ENCODE assay signal across 12 cellular contexts in genomic region chr19:18939163-18939562, GRCh38. TPM values are rescaled to one million over a fixed set of nuclear protein-coding genes. Genes with fewer than 3 reads are reported as not detected.
DNase-seq lines count a peak whose midpoint lies in the region; ATAC-seq, FAIRE-seq and TF ChIP-seq lines count a peak whose summit lies in the region.
"Had no signal": no experiment of that assay in that cellular context is flagged by ENCODE, and none has a peak within 500 bp of the region (broad histone marks: within the 10 kb centered on the region; RNA-seq: fewer than 3 reads in every experiment).

No MANE protein-coding gene starts in this region.

- ATAC-seq in naive thymus-derived CD8-positive, alpha-beta T cell, result no peak
- ATAC-seq in GM18858 (IDR thresholded peaks at IDR 0.05; ENCODE audit: unreplicated experiment), result no peak

- H3K4me3 Mint-ChIP-seq in chondrocyte (ENCODE audit: unreplicated experiment), result peak overlapping the region; percentile 89
- peak overlapping the region in 9 of 10 donors; percentile 9 to 79 (median 64) for H3K4me3 Mint-ChIP-seq in naive thymus-derived CD8-positive, alpha-beta T cell

- POLR2A ChIA-PET in AG04450 (lab: Yijun Ruan, JAX), result interaction anchor here (0.6 to 1.4 kb wide), 3 partner anchors 11 to 93 kb away, joined by 3 to 4 read pairs (median 3); no protein-coding TSS in a partner anchor
- POLR2A ChIA-PET in naive thymus-derived CD8-positive, alpha-beta T cell (lab: Charles Lee), result interaction anchor here (1.4 kb wide), 1 partner anchor 18 kb away, joined by 3 read pairs; no protein-coding TSS in a partner anchor

- H3K36me3 ChIP-seq in HUES48 (ENCODE audit: control insufficient read depth, insufficient read depth, low read length), result peaks cover 9% of the 10 kb centered on the region

- H3K27ac ChIP-seq in AG04450 (ENCODE audit: low read depth, low read length) (no peak overlapping the region), HUES48 (ENCODE audit: low read depth, low read length) (no peak overlapping the region), coronary artery (no peak overlapping the region)
- H3K27ac ChIP-seq: cardiac muscle cell had no signal

- no peak for FAIRE-seq in urothelium cell line (lab: Jason Lieb, UNC)
- FAIRE-seq: frontal cortex had no signal

- CTCF ChIA-PET in AG04450 (lab: Charles Lee), result interaction anchor here (0.6 to 2.0 kb wide), 2 partner anchors 48 to 95 kb away, joined by 3 to 6 read pairs; no protein-coding TSS in a partner anchor

- H3K4me3 ChIP-seq in AG04450 (ENCODE audit: low read depth, low read length) (peak overlapping the region; percentile 90), HUES48 (ENCODE audit: low read depth, low read length) (0 out of 2 replicates have a peak overlapping the region, but pooled peaks have one; percentile 82), coronary artery (no peak overlapping the region)

- H3K27me3 ChIP-seq in AG04450 (ENCODE audit: control insufficient read depth, insufficient read depth, low read length) (no peaks in the 10 kb centered on the region), HUES48 (ENCODE audit: control insufficient read depth, insufficient read depth, low read length) (no peaks in the 10 kb centered on the region; the same call in 1 of the 2 replicates)
- H3K27me3 ChIP-seq: cardiac muscle cell had no signal

- H3K27ac Mint-ChIP-seq in chondrocyte (ENCODE audit: unreplicated experiment), result no peak overlapping the region
- H3K27ac Mint-ChIP-seq in naive thymus-derived CD8-positive, alpha-beta T cell, result no peak overlapping the region

- H3K9ac ChIP-seq in HUES48 (ENCODE audit: low read depth, low read length), result no peak overlapping the region

- H3K9me3 ChIP-seq in AG04450 (ENCODE audit: control insufficient read depth, insufficient read depth, low read length) (peaks cover 4% of the 10 kb centered on the region; the same call in 1 of the 2 replicates), HUES48 (ENCODE audit: control insufficient read depth, insufficient read depth, low read length) (no peaks in the 10 kb centered on the region)

- H3K4me1 ChIP-seq in HUES48 (ENCODE audit: control insufficient read depth, insufficient read depth, low read length), result peaks cover 13% of the 10 kb centered on the region; the same call in 1 of the 2 replicates

- H3K4me1 Mint-ChIP-seq in chondrocyte (ENCODE audit: low read depth), result peaks cover 16% of the 10 kb centered on the region
- H3K4me1 Mint-ChIP-seq in naive thymus-derived CD8-positive, alpha-beta T cell, result peaks cover 2 to 14% (median 8%) of the 10 kb centered on the region in 4 donors

- H3K9me3 Mint-ChIP-seq in chondrocyte (ENCODE audit: low read depth), result no peaks in the 10 kb centered on the region
- H3K9me3 Mint-ChIP-seq in naive thymus-derived CD8-positive, alpha-beta T cell, result no peaks in the 10 kb centered on the region

- H3K27me3 Mint-ChIP-seq in chondrocyte (ENCODE audit: low read depth), result no peaks in the 10 kb centered on the region
- H3K27me3 Mint-ChIP-seq in naive thymus-derived CD8-positive, alpha-beta T cell, result peaks cover 4 to 45% (median 22%) of the 10 kb centered on the region in 5 donors

- TF ChIP-seq CTCF in AG04450 (IDR thresholded peaks at IDR 0.05; ENCODE audit: low read depth, low read length), result no peak
- TF ChIP-seq CTCF in chondrocyte (IDR thresholded peaks at IDR 0.05), result no peak
- TF ChIP-seq CTCF in coronary artery (IDR thresholded peaks at IDR 0.05), result no peak

- peaks cover 3% of the 10 kb centered on the region for H3K36me3 Mint-ChIP-seq in chondrocyte (ENCODE audit: low read depth)
- H3K36me3 Mint-ChIP-seq in naive thymus-derived CD8-positive, alpha-beta T cell, result no peaks in the 10 kb centered on the region

- no peak for DNase-seq in AG04450 (ENCODE audit: low read depth, low spot score)
- DNase-seq in chondrocyte (ENCODE audit: low spot score), result no peak
- no peak for DNase-seq in naive thymus-derived CD8-positive, alpha-beta T cell
- DNase-seq in cerebellum (ENCODE audit: low spot score), result no peak
- DNase-seq in coronary artery (ENCODE audit: low spot score), result no peak
- no peak for DNase-seq in urothelium cell line (ENCODE audit: low spot score)
- DNase-seq: left ventricle myocardium superior, NCI-H69 had no signal

RNA-seq across cellular contexts. Expression of gene HOMER3, which starts 1.9 kb away (rescaled TPM):
- 29.0 and 45.3 TPM in 2 replicates for polyA plus RNA-seq in AG04450 (2011; rRNA removed)
- 46.7 and 58.3 TPM in 2 replicates for polyA minus RNA-seq in AG04450 (2011; rRNA and poly(A)+ RNA removed)
- total RNA-seq in chondrocyte, result 34.5 to 54.7 TPM (median 50.6 TPM) in 3 replicates
- under 1 TPM in 1 of 2 experiments, not detected in 1; 0.55 TPM for total RNA-seq in naive thymus-derived CD8-positive, alpha-beta T cell
- not detected for polyA plus RNA-seq in naive thymus-derived CD8-positive, alpha-beta T cell
- 20.7 TPM for total RNA-seq in cerebellum

RNA-seq across cellular contexts. Expression of gene DDX49, which starts 19.6 kb away (rescaled TPM):
- 30.7 and 40.9 TPM in 2 replicates for polyA plus RNA-seq in AG04450 (2011; rRNA removed)
- 49.6 and 52.4 TPM in 2 replicates for polyA minus RNA-seq in AG04450 (2011; rRNA and poly(A)+ RNA removed)
- 47.0 to 57.4 TPM (median 50.6 TPM) in 3 replicates for total RNA-seq in chondrocyte
- total RNA-seq in naive thymus-derived CD8-positive, alpha-beta T cell, result 10 to 100 TPM; 39.4 to 46.4 TPM
- 10 to 100 TPM; 21.7 to 37.5 (median 24.7) TPM for polyA plus RNA-seq in naive thymus-derived CD8-positive, alpha-beta T cell
- 32.2 TPM for total RNA-seq in cerebellum

RNA-seq across cellular contexts. Expression of gene COPE, which starts 20.0 kb away (rescaled TPM):
- polyA plus RNA-seq in AG04450 (2011; rRNA removed), result 170 and 217 TPM in 2 replicates
- polyA minus RNA-seq in AG04450 (2011; rRNA and poly(A)+ RNA removed), result 116 and 182 TPM in 2 replicates
- total RNA-seq in chondrocyte (175 to 205 TPM (median 189 TPM) in 3 replicates), cerebellum (58.3 TPM)
- total RNA-seq in naive thymus-derived CD8-positive, alpha-beta T cell, result 100 to 1,000 TPM; 145 to 149 TPM
- 100 to 1,000 TPM; 224 to 259 (median 235) TPM for polyA plus RNA-seq in naive thymus-derived CD8-positive, alpha-beta T cell

RNA-seq across cellular contexts. Expression of gene CERS1, which starts 43.2 kb away (rescaled TPM):
- 1.8 and 2.0 TPM in 2 replicates for polyA plus RNA-seq in AG04450 (2011; rRNA removed)
- polyA minus RNA-seq in AG04450 (2011; rRNA and poly(A)+ RNA removed), result 2.1 and 2.9 TPM in 2 replicates
- total RNA-seq in chondrocyte (4.3 to 10.2 TPM (median 8.4 TPM) in 3 replicates), cerebellum (19.1 TPM)
- not detected for total RNA-seq in naive thymus-derived CD8-positive, alpha-beta T cell
- not detected for polyA plus RNA-seq in naive thymus-derived CD8-positive, alpha-beta T cell

Comparison
In these comparisons a context has a peak if more than half of its experiments do, and no peak if none do; other contexts are left out.
1. RNA of gene HOMER3, which starts 1.9 kb away (total RNA-seq): 34.5 to 54.7 TPM in chondrocyte and 20.7 TPM in cerebellum (single experiment); 0.55 TPM in naive thymus-derived CD8-positive, alpha-beta T cell; every median in the first group is over 10 times any median in the second.